15 cellular contexts compared by ENCODE assay signal in the genomic region with DNA sequence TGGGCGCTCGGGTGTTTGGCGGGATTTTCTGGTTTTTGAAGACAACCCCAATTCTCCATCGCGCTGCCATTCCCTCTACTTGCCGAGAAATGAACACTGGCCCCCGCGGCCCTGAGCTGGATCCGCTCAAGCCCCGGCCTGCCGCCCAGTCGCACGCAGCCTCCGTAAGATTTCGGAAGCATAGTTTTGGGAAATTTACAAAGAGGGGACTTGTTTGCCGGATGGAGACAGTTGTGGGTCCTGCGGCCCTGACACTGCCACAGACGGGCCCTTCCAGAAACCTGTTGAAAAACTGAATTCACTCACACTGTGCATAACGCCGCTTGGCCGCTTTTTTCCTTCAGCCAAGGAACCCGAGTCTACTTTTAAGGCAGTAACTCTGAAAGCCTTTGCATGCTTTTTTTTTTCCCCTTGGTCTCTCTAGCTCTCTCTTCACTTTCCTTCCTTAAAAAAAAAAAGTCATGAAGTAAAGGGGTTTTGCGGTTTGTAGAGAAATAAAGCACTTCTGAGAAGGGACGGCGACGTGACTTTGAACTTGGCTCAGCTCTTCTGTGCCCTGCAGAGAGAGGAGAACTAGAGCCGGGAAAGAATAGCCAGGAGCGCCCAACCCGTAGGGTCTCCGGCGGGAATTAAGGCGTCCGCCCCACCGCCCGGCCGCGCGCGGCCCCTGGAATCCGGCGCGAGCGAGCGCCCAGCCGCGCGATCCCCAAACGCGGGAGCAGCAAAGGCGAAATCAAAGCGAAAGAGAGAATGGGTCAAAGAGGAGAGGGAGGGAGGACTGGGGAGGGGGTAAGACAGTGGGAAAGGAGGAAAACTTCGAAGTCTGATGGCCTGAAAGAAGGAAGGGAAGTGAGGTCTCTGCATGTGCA. TPM values are rescaled to one million over a fixed set of nuclear protein-coding genes. Genes with fewer than 3 reads are reported as not detected.
DNase-seq lines count a peak whose midpoint lies in the region; ATAC-seq, FAIRE-seq and TF ChIP-seq lines count a peak whose summit lies in the region.
"Had no signal": no experiment of that assay in that cellular context is flagged by ENCODE, and none has a peak within 500 bp of the region (broad histone marks: within the 10 kb centered on the region; RNA-seq: fewer than 3 reads in every experiment).

No MANE protein-coding gene starts in this region.

- H3K4me3 Mint-ChIP-seq in activated T-cell treated with anti-CD3 and anti-CD28 coated beads, Interleukin-2, amount 50 U/mL, for 72 hours = peak overlapping the region; percentile 46 to 50
- H3K4me3 Mint-ChIP-seq in activated T-cell treated with anti-CD3 and anti-CD28 coated beads, Interleukin-2, amount 50 U/mL, for 4 hours = no peak overlapping the region
- peak overlapping the region; percentile 79 for H3K4me3 Mint-ChIP-seq in osteocyte (ENCODE audit: unreplicated experiment)

- H3K27me3 ChIP-seq in PC-9 (ENCODE audit: insufficient read depth, low read depth) (no peaks in the 10 kb centered on the region), endothelial cell of umbilical vein (ENCODE audit: control insufficient read depth in 2 of 2, insufficient read depth in 2 of 2, low read length in 2 of 2) (peaks cover 72 to 92% of the 10 kb centered on the region in 2 experiments)

- FAIRE-seq in endothelial cell of umbilical vein (lab: Jason Lieb, UNC) = no peak
- FAIRE-seq: colon had no signal

- POLR2A ChIA-PET in PC-9 (lab: Charles Lee; ENCODE audit: unreplicated experiment) (no interaction called here), endothelial cell of umbilical vein (lab: Charles Lee) (no interaction called here)

- DNase-seq in activated T-cell treated with anti-CD3 and anti-CD28 coated beads, Interleukin-2, amount 50 U/mL, for 72 hours = no peak
- DNase-seq in activated T-cell treated with anti-CD3 and anti-CD28 coated beads, Interleukin-2, amount 50 U/mL, for 4 hours = no peak
- no peak for DNase-seq in PC-9
- no peak for DNase-seq in endothelial cell of umbilical vein (ENCODE audit: low read depth, low spot score)
- no peak for DNase-seq in osteocyte (ENCODE audit: extremely low spot score, unreplicated experiment)
- no peak for DNase-seq in effector CD8-positive, alpha-beta T cell (lab: John Stamatoyannopoulos, UW)
- DNase-seq in stimulated activated CD4-positive, alpha-beta T cell treated with anti-CD3 and anti-CD28 coated beads, Interleukin-1b, Interleukin-23, amount 100 ng/mL, for 48 hours = no peak
- DNase-seq in COLO829 (ENCODE audit: low spot score) = no peak
- DNase-seq: activated T-cell treated with anti-CD3 and anti-CD28 coated beads for 4 hours, NCI-H2029 treated with DMSO at 0.1 percent for 48 hours had no signal

- H2AFZ ChIP-seq in PC-9 (no peak overlapping the region), endothelial cell of umbilical vein (ENCODE audit: low read depth, low read length) (no peak overlapping the region)

- no peak for ATAC-seq in activated T-cell treated with anti-CD3 and anti-CD28 coated beads, Interleukin-2, amount 50 U/mL, for 72 hours (replicated peaks in 1 of 2)
- no peak for ATAC-seq in activated T-cell treated with anti-CD3 and anti-CD28 coated beads, Interleukin-2, amount 50 U/mL, for 4 hours
- ATAC-seq: gastroesophageal sphincter, Panc1 had no signal

- H3K27ac ChIP-seq in PC-9 (no peak overlapping the region), endothelial cell of umbilical vein (ENCODE audit: insufficient read depth, low read depth, low read length) (no peak overlapping the region)
- H3K27ac ChIP-seq: gastroesophageal sphincter, upper lobe of left lung had no signal

- peaks cover 5% of the 10 kb centered on the region for H3K4me1 Mint-ChIP-seq in activated T-cell treated with anti-CD3 and anti-CD28 coated beads, Interleukin-2, amount 50 U/mL, for 72 hours (ENCODE audit: low read depth)
- H3K4me1 Mint-ChIP-seq in activated T-cell treated with anti-CD3 and anti-CD28 coated beads, Interleukin-2, amount 50 U/mL, for 4 hours (ENCODE audit: low read depth) = peaks cover 12% of the 10 kb centered on the region
- peaks cover 23% of the 10 kb centered on the region for H3K4me1 Mint-ChIP-seq in osteocyte (ENCODE audit: unreplicated experiment)

- TF ChIP-seq CTCF in PC-9 (conservative IDR thresholded peaks at IDR 0.05) (no peak), endothelial cell of umbilical vein (IDR thresholded peaks at IDR 0.05; ENCODE audit: extremely low read depth in 1 of 2, insufficient read depth in 1 of 2, low read depth in 1 of 2, low read length in 2 of 2) (no peak), osteocyte (IDR thresholded peaks at IDR 0.05) (no peak)

- no peak overlapping the region for H3K9ac ChIP-seq in endothelial cell of umbilical vein (replicated peaks; ENCODE audit: extremely low read depth, insufficient read depth, low read length)

- intact Hi-C loops in PC-9 (cut with micrococcal nuclease; ENCODE audit: unreplicated experiment) = no loop called here
- intact Hi-C loops in endothelial cell of umbilical vein (cut with micrococcal nuclease) = loop anchor here (10.0 kb wide), 1 partner anchor 697 kb away; a partner anchor contains a TSS

- BruUV-seq in PC-9 (replicated peaks; lab: Mats Ljungman, UMichigan) (no TSS peak), endothelial cell of umbilical vein (replicated peaks; lab: Mats Ljungman, UMichigan) (no TSS peak)

- peak overlapping the region; percentile 93; the same call in 1 of the 2 replicates for H3K4me2 ChIP-seq in PC-9
- no peak overlapping the region for H3K4me2 ChIP-seq in endothelial cell of umbilical vein (ENCODE audit: insufficient read depth, low read length)

- dilution Hi-C loops in endothelial cell of umbilical vein (cut with MboI; ENCODE audit: extremely low pct_ligation_motif_present, low sequenced_read_pairs) = no loop called here

- H3K9me3 ChIP-seq in PC-9 (ENCODE audit: insufficient read depth, low read depth) = no peaks in the 10 kb centered on the region
- H3K9me3 ChIP-seq in endothelial cell of umbilical vein (replicated peaks; ENCODE audit: control insufficient read depth, insufficient read depth, low read length) = no peaks in the 10 kb centered on the region

- no peak for TF ChIP-seq POLR2A in endothelial cell of umbilical vein (IDR thresholded peaks at IDR 0.05; ENCODE audit: low read depth, low read length)

- H3F3A ChIP-seq in PC-9 (ENCODE audit: insufficient read depth, low read depth) = peaks cover 4% of the 10 kb centered on the region; the same call in 1 of the 2 replicates

- H3K79me2 ChIP-seq in PC-9 (ENCODE audit: low read depth) = peaks cover 8% of the 10 kb centered on the region
- no peaks in the 10 kb centered on the region for H3K79me2 ChIP-seq in endothelial cell of umbilical vein (ENCODE audit: control insufficient read depth, insufficient read depth, low read length)

- H3K36me3 ChIP-seq in PC-9 (ENCODE audit: low read depth) (no peaks in the 10 kb centered on the region), endothelial cell of umbilical vein (ENCODE audit: control insufficient read depth in 2 of 2, extremely low read depth in 1 of 2, insufficient read depth in 2 of 2, low read length in 2 of 2) (no peaks in the 10 kb centered on the region)
- H3K36me3 ChIP-seq: gastroesophageal sphincter, upper lobe of left lung had no signal

- H3K27me3 Mint-ChIP-seq in activated T-cell treated with anti-CD3 and anti-CD28 coated beads, Interleukin-2, amount 50 U/mL, for 72 hours (ENCODE audit: low read depth) = peaks cover 68% of the 10 kb centered on the region
- H3K27me3 Mint-ChIP-seq in activated T-cell treated with anti-CD3 and anti-CD28 coated beads, Interleukin-2, amount 50 U/mL, for 4 hours (ENCODE audit: low read depth) = peaks cover 70% of the 10 kb centered on the region
- H3K27me3 Mint-ChIP-seq in osteocyte (ENCODE audit: unreplicated experiment) = no peaks in the 10 kb centered on the region

- CTCF ChIA-PET in PC-9 (lab: Charles Lee) (no interaction called here), endothelial cell of umbilical vein (lab: Charles Lee) (no interaction called here)

- no peak overlapping the region for H3K27ac Mint-ChIP-seq in activated T-cell treated with anti-CD3 and anti-CD28 coated beads, Interleukin-2, amount 50 U/mL, for 72 hours
- peak overlapping the region; percentile 94 for H3K27ac Mint-ChIP-seq in osteocyte (ENCODE audit: unreplicated experiment)

- H3K9me2 ChIP-seq in PC-9 (ENCODE audit: insufficient read depth) = no peaks in the 10 kb centered on the region

- H4K20me1 ChIP-seq in PC-9 (ENCODE audit: insufficient read depth) (no peaks in the 10 kb centered on the region), endothelial cell of umbilical vein (replicated peaks; ENCODE audit: control insufficient read depth, extremely low read depth, insufficient read depth, low read length) (no peaks in the 10 kb centered on the region)

- H3K4me3 ChIP-seq in PC-9 = peak overlapping the region; percentile 98; the same call in 1 of the 2 replicates
- no peak overlapping the region for H3K4me3 ChIP-seq in endothelial cell of umbilical vein (replicated peaks in 1 of 3; ENCODE audit: insufficient read depth in 1 of 3, low read depth in 1 of 3, low read length in 3 of 3)
- H3K4me3 ChIP-seq: gastroesophageal sphincter, upper lobe of left lung had no signal

- H3K9me3 Mint-ChIP-seq in activated T-cell treated with anti-CD3 and anti-CD28 coated beads, Interleukin-2, amount 50 U/mL, for 72 hours = no peaks in the 10 kb centered on the region
- H3K9me3 Mint-ChIP-seq in activated T-cell treated with anti-CD3 and anti-CD28 coated beads, Interleukin-2, amount 50 U/mL, for 4 hours = peaks cover 8% of the 10 kb centered on the region
- H3K9me3 Mint-ChIP-seq in osteocyte (ENCODE audit: unreplicated experiment) = no peaks in the 10 kb centered on the region

- H3K36me3 Mint-ChIP-seq in activated T-cell treated with anti-CD3 and anti-CD28 coated beads, Interleukin-2, amount 50 U/mL, for 72 hours (ENCODE audit: insufficient read depth in 2 of 2) = peaks cover 1 to 6% of the 10 kb centered on the region in 2 donors
- H3K36me3 Mint-ChIP-seq in activated T-cell treated with anti-CD3 and anti-CD28 coated beads, Interleukin-2, amount 50 U/mL, for 4 hours (ENCODE audit: insufficient read depth) = no peaks in the 10 kb centered on the region
- peaks cover 6% of the 10 kb centered on the region for H3K36me3 Mint-ChIP-seq in osteocyte (ENCODE audit: unreplicated experiment)

- H3K4me1 ChIP-seq in PC-9 (replicated peaks; ENCODE audit: insufficient read depth) (peaks cover 7% of the 10 kb centered on the region), endothelial cell of umbilical vein (ENCODE audit: control insufficient read depth, extremely low read depth, insufficient read depth, low read length) (peaks cover 5% of the 10 kb centered on the region)

- H3K9me1 ChIP-seq in endothelial cell of umbilical vein (replicated peaks; ENCODE audit: control insufficient read depth, extremely low read depth, insufficient read depth, low read length) = no peaks in the 10 kb centered on the region

RNA-seq across cellular contexts. Expression of a gene that starts 3.4 kb away (rescaled TPM):
- total RNA-seq in activated T-cell treated with anti-CD3 and anti-CD28 coated beads, Interleukin-2, amount 50 U/mL, for 72 hours = under 1 TPM in 1 of 2 donors, not detected in 1; 0.25 TPM
- total RNA-seq in activated T-cell treated with anti-CD3 and anti-CD28 coated beads, Interleukin-2, amount 50 U/mL, for 4 hours = under 1 TPM in 2 of 3 donors, not detected in 1; 0.13 to 0.21 TPM
- total RNA-seq in PC-9 (2021) (13.6 and 14.7 TPM in 2 replicates), endothelial cell of umbilical vein (not detected in 2 replicates), osteocyte (177 and 196 TPM in 2 replicates)
- polyA plus RNA-seq in endothelial cell of umbilical vein = 0.03 TPM in 1 of 2 replicates, not detected in the other
- not detected in 2 replicates for polyA plus RNA-seq in endothelial cell of umbilical vein (2011; cell fraction: cytosol; rRNA removed)
- polyA plus RNA-seq in endothelial cell of umbilical vein (2011; cell fraction: nucleus; rRNA removed) = not detected in 2 replicates
- not detected in 2 replicates for polyA plus RNA-seq in endothelial cell of umbilical vein (2012)
- not detected in 2 replicates for polyA minus RNA-seq in endothelial cell of umbilical vein
- polyA minus RNA-seq in endothelial cell of umbilical vein (2011; cell fraction: cytosol; rRNA and poly(A)+ RNA removed) = 7.9 TPM
- not detected in 2 replicates for polyA minus RNA-seq in endothelial cell of umbilical vein (2011; cell fraction: nucleus; rRNA and poly(A)+ RNA removed)
- total RNA-seq: gastroesophageal sphincter, mesenteric fat pad had no signal

RNA-seq across cellular contexts. Expression of a gene that starts 6.6 kb away (rescaled TPM):
- total RNA-seq in activated T-cell treated with anti-CD3 and anti-CD28 coated beads, Interleukin-2, amount 50 U/mL, for 72 hours = not detected
- not detected for total RNA-seq in activated T-cell treated with anti-CD3 and anti-CD28 coated beads, Interleukin-2, amount 50 U/mL, for 4 hours
- total RNA-seq in PC-9 (2021) = 0.61 and 0.68 TPM in 2 replicates
- total RNA-seq in endothelial cell of umbilical vein = not detected in 2 replicates
- polyA plus RNA-seq in endothelial cell of umbilical vein = not detected in 2 replicates
- not detected in 2 replicates for polyA plus RNA-seq in endothelial cell of umbilical vein (2011; cell fraction: cytosol; rRNA removed)
- not detected in 2 replicates for polyA plus RNA-seq in endothelial cell of umbilical vein (2011; cell fraction: nucleus; rRNA removed)
- polyA plus RNA-seq in endothelial cell of umbilical vein (2012) = not detected in 2 replicates
- 0.04 TPM in 1 of 2 replicates, not detected in the other for polyA minus RNA-seq in endothelial cell of umbilical vein
- polyA minus RNA-seq in endothelial cell of umbilical vein (2011; cell fraction: cytosol; rRNA and poly(A)+ RNA removed) = 2.3 TPM
- not detected in 2 replicates for polyA minus RNA-seq in endothelial cell of umbilical vein (2011; cell fraction: nucleus; rRNA and poly(A)+ RNA removed)
- 8.8 and 9.4 TPM in 2 replicates for total RNA-seq in osteocyte
- total RNA-seq: gastroesophageal sphincter, mesenteric fat pad had no signal

Comparison
In these comparisons a context has a peak if more than half of its experiments do, and no peak if none do; other contexts are left out.
1. RNA of a gene that starts 3.4 kb away (total RNA-seq): 177 to 196 TPM in osteocyte; 13.6 to 14.7 TPM in PC-9, 0.25 TPM in activated T-cell treated with anti-CD3 and anti-CD28 coated beads, Interleukin-2, amount 50 U/mL, for 72 hours, 0.13 to 0.21 TPM in activated T-cell treated with anti-CD3 and anti-CD28 coated beads, Interleukin-2, amount 50 U/mL, for 4 hours and not detected in endothelial cell of umbilical vein; every median in the first group is over 10 times any median in the second.